ENCODE assay signal across 1 cellular context in the genomic region with DNA sequence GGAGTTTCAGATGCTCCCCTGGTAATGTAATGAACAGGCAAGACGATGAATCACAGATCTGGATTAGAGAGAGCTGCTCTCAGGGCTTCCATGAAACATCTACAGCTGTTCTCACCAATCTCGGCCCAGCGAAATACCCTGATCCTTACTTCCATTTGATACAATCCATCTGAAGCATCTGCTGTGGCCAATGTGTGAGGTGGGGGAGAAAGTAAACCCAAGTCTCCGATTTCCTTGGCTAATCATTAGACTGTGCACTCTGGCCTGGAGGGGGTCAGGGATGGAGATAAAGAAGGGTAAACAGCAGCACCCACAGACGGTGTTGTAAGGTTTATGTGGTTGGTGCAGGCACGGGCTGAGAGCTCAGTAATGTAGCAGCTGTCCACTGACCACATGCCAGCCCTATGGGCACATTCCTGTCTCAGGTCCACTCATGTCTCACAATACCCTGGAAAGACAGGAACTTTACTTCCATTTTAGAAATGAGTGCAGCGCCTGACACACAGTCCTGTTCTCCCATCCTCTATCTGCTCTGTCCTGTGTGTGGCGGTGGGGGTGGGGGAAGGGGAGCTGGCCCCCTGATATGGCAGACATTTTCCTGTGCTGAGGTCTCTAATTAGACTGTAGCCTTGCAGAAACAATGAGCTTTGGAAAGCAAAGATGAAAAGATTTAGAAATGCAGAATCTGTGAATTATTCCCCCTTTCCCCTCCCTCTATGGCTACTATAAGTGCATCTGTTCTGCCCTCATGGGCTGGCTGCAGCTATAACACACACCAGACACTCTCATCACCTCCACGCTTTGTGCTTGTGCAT.
TF ChIP-seq lines count a peak whose summit lies in the region.

No MANE protein-coding gene starts in this region.

TF ChIP-seq in HepG2, 621 proteins besides CTCF, POLR2A, EP300 and RAD21 (continued from another document and continues in another):
- TF ChIP-seq, protein P1, sequence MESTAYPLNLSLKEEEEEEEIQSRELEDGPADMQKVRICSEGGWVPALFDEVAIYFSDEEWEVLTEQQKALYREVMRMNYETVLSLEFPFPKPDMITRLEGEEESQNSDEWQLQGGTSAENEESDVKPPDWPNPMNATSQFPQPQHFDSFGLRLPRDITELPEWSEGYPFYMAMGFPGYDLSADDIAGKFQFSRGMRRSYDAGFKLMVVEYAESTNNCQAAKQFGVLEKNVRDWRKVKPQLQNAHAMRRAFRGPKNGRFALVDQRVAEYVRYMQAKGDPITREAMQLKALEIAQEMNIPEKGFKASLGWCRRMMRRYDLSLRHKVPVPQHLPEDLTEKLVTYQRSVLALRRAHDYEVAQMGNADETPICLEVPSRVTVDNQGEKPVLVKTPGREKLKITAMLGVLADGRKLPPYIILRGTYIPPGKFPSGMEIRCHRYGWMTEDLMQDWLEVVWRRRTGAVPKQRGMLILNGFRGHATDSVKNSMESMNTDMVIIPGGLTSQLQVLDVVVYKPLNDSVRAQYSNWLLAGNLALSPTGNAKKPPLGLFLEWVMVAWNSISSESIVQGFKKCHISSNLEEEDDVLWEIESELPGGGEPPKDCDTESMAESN (CRISPR knock-in tag; conservative IDR thresholded peaks at IDR 0.05): 0 out of 2 replicates have a peak, but pooled peaks have one; percentile 51
- peak; percentile 88; the same call in 1 of the 2 replicates for TF ChIP-seq HMG20A (CRISPR knock-in tag; IDR thresholded peaks at IDR 0.05; ENCODE audit: borderline replicate concordance)
- TF ChIP-seq TEAD3 (CRISPR knock-in tag; optimal IDR thresholded peaks at IDR 0.05; ENCODE audit: borderline replicate concordance): peak; percentile 91
- 0 out of 2 replicates have a peak, but pooled peaks have one; percentile 25 for TF ChIP-seq MEIS2 (CRISPR knock-in tag; IDR thresholded peaks at IDR 0.05)
- TF ChIP-seq HMG20B (CRISPR knock-in tag; conservative IDR thresholded peaks at IDR 0.05): peak; percentile 93; the same call in 1 of the 2 replicates
- TF ChIP-seq TGIF2 (CRISPR knock-in tag; IDR thresholded peaks at IDR 0.05): 0 out of 2 replicates have a peak, but pooled peaks have one; percentile 16
- peak; percentile 98 for TF ChIP-seq HDAC2 (CRISPR knock-in tag; IDR thresholded peaks at IDR 0.05)
- TF ChIP-seq ZNF432 (CRISPR knock-in tag; IDR thresholded peaks at IDR 0.05; ENCODE audit: borderline replicate concordance): no peak
- TF ChIP-seq ZNF687 (CRISPR knock-in tag; IDR thresholded peaks at IDR 0.05): peak; percentile 62; the same call in 1 of the 2 replicates
- TF ChIP-seq THAP11 (CRISPR knock-in tag; IDR thresholded peaks at IDR 0.05): peak; percentile 72; the same call in 1 of the 2 replicates
- peak; percentile 86 for TF ChIP-seq SOX5 (CRISPR knock-in tag; IDR thresholded peaks at IDR 0.05; ENCODE audit: borderline replicate concordance)
- TF ChIP-seq RFX3 (CRISPR knock-in tag; IDR thresholded peaks at IDR 0.05): no peak
- TF ChIP-seq ZBTB38 (CRISPR knock-in tag; IDR thresholded peaks at IDR 0.05): 0 out of 2 replicates have a peak, but pooled peaks have one; percentile 51
- TF ChIP-seq MYC (CRISPR knock-in tag; IDR thresholded peaks at IDR 0.05; ENCODE audit: borderline replicate concordance): peak; percentile 62; the same call in 1 of the 2 replicates
- TF ChIP-seq ATF7 (IDR thresholded peaks at IDR 0.05): no peak
- TF ChIP-seq ATF7 (CRISPR knock-in tag; IDR thresholded peaks at IDR 0.05): 0 out of 2 replicates have a peak, but pooled peaks have one; percentile 13
- TF ChIP-seq ZNF850 (CRISPR knock-in tag; conservative IDR thresholded peaks at IDR 0.05): no peak
- TF ChIP-seq MIER3 (CRISPR knock-in tag; IDR thresholded peaks at IDR 0.05; ENCODE audit: borderline replicate concordance): peak; percentile 79; the same call in 1 of the 2 replicates
- TF ChIP-seq ZNF549 (CRISPR knock-in tag; IDR thresholded peaks at IDR 0.05): no peak
- TF ChIP-seq HIVEP1 (CRISPR knock-in tag; IDR thresholded peaks at IDR 0.05): no peak
- TF ChIP-seq, protein P2, sequence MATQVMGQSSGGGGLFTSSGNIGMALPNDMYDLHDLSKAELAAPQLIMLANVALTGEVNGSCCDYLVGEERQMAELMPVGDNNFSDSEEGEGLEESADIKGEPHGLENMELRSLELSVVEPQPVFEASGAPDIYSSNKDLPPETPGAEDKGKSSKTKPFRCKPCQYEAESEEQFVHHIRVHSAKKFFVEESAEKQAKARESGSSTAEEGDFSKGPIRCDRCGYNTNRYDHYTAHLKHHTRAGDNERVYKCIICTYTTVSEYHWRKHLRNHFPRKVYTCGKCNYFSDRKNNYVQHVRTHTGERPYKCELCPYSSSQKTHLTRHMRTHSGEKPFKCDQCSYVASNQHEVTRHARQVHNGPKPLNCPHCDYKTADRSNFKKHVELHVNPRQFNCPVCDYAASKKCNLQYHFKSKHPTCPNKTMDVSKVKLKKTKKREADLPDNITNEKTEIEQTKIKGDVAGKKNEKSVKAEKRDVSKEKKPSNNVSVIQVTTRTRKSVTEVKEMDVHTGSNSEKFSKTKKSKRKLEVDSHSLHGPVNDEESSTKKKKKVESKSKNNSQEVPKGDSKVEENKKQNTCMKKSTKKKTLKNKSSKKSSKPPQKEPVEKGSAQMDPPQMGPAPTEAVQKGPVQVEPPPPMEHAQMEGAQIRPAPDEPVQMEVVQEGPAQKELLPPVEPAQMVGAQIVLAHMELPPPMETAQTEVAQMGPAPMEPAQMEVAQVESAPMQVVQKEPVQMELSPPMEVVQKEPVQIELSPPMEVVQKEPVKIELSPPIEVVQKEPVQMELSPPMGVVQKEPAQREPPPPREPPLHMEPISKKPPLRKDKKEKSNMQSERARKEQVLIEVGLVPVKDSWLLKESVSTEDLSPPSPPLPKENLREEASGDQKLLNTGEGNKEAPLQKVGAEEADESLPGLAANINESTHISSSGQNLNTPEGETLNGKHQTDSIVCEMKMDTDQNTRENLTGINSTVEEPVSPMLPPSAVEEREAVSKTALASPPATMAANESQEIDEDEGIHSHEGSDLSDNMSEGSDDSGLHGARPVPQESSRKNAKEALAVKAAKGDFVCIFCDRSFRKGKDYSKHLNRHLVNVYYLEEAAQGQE (IDR thresholded peaks at IDR 0.05; ENCODE audit: borderline replicate concordance in 1 of 2, low read depth in 1 of 2, low read length in 2 of 2): peak in 1 of 2 experiments; percentile 64; a peak in 1 of 4 replicates
- peak; percentile 78; the same call in 1 of the 2 replicates for TF ChIP-seq ZNF605 (CRISPR knock-in tag; IDR thresholded peaks at IDR 0.05)
- peak; percentile 46 for TF ChIP-seq NFYB (CRISPR knock-in tag; IDR thresholded peaks at IDR 0.05)
- peak; percentile 28; the same call in 1 of the 2 replicates for TF ChIP-seq GABPB1 (CRISPR knock-in tag; IDR thresholded peaks at IDR 0.05)
- TF ChIP-seq ZFP82 (CRISPR knock-in tag; IDR thresholded peaks at IDR 0.05; ENCODE audit: borderline replicate concordance): no peak
- no peak for TF ChIP-seq ZNF274 (CRISPR knock-in tag; IDR thresholded peaks at IDR 0.05)
- TF ChIP-seq KMT2A (CRISPR knock-in tag; IDR thresholded peaks at IDR 0.05): no peak; the same call in 1 of the 2 replicates
- TF ChIP-seq SP4 (CRISPR knock-in tag; IDR thresholded peaks at IDR 0.05): peak; percentile 55; the same call in 1 of the 2 replicates
- TF ChIP-seq, protein P3, sequence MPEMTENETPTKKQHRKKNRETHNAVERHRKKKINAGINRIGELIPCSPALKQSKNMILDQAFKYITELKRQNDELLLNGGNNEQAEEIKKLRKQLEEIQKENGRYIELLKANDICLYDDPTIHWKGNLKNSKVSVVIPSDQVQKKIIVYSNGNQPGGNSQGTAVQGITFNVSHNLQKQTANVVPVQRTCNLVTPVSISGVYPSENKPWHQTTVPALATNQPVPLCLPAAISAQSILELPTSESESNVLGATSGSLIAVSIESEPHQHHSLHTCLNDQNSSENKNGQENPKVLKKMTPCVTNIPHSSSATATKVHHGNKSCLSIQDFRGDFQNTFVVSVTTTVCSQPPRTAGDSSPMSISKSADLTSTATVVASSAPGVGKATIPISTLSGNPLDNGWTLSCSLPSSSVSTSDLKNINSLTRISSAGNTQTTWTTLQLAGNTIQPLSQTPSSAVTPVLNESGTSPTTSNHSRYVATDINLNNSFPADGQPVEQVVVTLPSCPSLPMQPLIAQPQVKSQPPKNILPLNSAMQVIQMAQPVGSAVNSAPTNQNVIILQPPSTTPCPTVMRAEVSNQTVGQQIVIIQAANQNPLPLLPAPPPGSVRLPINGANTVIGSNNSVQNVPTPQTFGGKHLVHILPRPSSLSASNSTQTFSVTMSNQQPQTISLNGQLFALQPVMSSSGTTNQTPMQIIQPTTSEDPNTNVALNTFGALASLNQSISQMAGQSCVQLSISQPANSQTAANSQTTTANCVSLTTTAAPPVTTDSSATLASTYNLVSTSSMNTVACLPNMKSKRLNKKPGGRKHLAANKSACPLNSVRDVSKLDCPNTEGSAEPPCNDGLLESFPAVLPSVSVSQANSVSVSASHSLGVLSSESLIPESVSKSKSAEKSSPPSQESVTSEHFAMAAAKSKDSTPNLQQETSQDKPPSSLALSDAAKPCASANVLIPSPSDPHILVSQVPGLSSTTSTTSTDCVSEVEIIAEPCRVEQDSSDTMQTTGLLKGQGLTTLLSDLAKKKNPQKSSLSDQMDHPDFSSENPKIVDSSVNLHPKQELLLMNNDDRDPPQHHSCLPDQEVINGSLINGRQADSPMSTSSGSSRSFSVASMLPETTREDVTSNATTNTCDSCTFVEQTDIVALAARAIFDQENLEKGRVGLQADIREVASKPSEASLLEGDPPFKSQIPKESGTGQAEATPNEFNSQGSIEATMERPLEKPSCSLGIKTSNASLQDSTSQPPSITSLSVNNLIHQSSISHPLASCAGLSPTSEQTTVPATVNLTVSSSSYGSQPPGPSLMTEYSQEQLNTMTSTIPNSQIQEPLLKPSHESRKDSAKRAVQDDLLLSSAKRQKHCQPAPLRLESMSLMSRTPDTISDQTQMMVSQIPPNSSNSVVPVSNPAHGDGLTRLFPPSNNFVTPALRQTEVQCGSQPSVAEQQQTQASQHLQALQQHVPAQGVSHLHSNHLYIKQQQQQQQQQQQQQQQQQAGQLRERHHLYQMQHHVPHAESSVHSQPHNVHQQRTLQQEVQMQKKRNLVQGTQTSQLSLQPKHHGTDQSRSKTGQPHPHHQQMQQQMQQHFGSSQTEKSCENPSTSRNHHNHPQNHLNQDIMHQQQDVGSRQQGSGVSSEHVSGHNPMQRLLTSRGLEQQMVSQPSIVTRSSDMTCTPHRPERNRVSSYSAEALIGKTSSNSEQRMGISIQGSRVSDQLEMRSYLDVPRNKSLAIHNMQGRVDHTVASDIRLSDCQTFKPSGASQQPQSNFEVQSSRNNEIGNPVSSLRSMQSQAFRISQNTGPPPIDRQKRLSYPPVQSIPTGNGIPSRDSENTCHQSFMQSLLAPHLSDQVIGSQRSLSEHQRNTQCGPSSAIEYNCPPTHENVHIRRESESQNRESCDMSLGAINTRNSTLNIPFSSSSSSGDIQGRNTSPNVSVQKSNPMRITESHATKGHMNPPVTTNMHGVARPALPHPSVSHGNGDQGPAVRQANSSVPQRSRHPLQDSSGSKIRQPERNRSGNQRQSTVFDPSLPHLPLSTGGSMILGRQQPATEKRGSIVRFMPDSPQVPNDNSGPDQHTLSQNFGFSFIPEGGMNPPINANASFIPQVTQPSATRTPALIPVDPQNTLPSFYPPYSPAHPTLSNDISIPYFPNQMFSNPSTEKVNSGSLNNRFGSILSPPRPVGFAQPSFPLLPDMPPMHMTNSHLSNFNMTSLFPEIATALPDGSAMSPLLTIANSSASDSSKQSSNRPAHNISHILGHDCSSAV (CRISPR knock-in tag; IDR thresholded peaks at IDR 0.05; ENCODE audit: borderline replicate concordance): 0 out of 2 replicates have a peak, but pooled peaks have one; percentile 50
- TF ChIP-seq KLF11 (CRISPR knock-in tag; IDR thresholded peaks at IDR 0.05): peak; percentile 91
- 0 out of 2 replicates have a peak, but pooled peaks have one; percentile 70 for TF ChIP-seq GLI4 (CRISPR knock-in tag; IDR thresholded peaks at IDR 0.05; ENCODE audit: borderline replicate concordance)
- 0 out of 2 replicates have a peak, but pooled peaks have one; percentile 27 for TF ChIP-seq PRMT3 (CRISPR knock-in tag; IDR thresholded peaks at IDR 0.05; ENCODE audit: borderline replicate concordance, low read depth)
- no peak for TF ChIP-seq NPAS2 (CRISPR knock-in tag; IDR thresholded peaks at IDR 0.05; ENCODE audit: borderline replicate concordance)
- no peak; the same call in 1 of the 2 replicates for TF ChIP-seq ZFP36L1 (CRISPR knock-in tag; IDR thresholded peaks at IDR 0.05)
- TF ChIP-seq ZGPAT (CRISPR knock-in tag; IDR thresholded peaks at IDR 0.05): peak; percentile 89
- TF ChIP-seq ZNF644 (CRISPR knock-in tag; IDR thresholded peaks at IDR 0.05; ENCODE audit: low read depth): peak; percentile 78
- peak; percentile 96 for TF ChIP-seq FOXA3 (CRISPR knock-in tag; IDR thresholded peaks at IDR 0.05)
- peak; percentile 82 for TF ChIP-seq MED1 (CRISPR knock-in tag; IDR thresholded peaks at IDR 0.05)
